8 cellular contexts compared by ENCODE assay signal in the genomic region with DNA sequence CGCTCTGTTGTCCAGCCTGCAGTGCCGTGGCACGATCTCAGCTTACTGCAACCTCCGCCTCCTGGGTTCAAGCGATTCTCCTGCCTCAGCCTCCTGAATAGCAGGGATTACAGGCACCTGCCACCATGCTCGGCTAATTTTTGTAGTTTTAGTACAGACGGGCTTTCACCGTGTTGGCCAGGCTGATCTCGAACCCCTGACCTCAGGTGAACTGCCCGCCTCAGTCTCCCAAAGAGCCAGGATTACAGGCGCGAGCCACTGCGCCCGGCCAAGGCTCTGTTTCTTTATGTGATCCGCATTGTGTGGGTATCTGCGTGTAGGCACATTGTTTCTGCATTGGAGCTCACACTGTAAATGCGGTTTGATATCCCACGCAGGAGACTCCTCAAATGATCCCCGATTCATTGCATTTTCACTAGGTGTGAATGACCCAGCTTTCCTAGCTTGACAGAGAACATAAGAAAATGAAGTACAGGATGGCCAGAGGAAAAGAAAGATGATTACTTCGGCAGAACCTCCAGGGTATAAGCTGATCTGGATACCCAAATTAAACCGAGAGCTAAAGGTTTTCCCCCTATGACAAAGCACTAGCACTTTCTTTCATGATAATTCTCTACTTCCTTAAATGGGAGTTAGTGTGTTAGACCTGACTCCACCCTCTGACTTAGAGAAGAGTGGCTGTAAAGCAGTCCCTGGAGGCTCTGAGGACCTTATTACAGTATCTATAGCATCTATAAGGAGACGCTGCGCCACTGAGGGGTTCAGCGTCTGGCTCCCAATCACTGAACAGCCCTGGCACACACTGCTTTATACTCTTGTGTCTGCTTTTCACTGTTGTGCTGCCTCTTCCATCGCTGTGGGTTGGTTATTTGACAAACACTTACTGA. TPM values are rescaled to one million over a fixed set of nuclear protein-coding genes. Genes with fewer than 3 reads are reported as not detected.
A peak's percentile ranks its signal among the peaks of the same experiment; 100 is the strongest.
DNase-seq lines count a peak whose midpoint lies in the region; ATAC-seq lines count a peak whose summit lies in the region.

No MANE protein-coding gene starts in this region.

- no CpG with 5 or more reads among the region's 25 CpGs for WGBS in neuronal stem cell (ENCODE audit: extremely low coverage in 2 of 2, insufficient read length in 2 of 2, insufficient replicate concordance in 1 of 2), 2 donors

- H3K23ac ChIP-seq in neuronal stem cell (ENCODE audit: low read depth, low read length, poor library complexity), result no peak overlapping the region

- H3K14ac ChIP-seq in neuronal stem cell (ENCODE audit: low read length), result no peak overlapping the region

- no peak overlapping the region for H4K91ac ChIP-seq in neuronal stem cell (ENCODE audit: low read depth, low read length, poor library complexity)

- no peaks in the 10 kb centered on the region for H3K27me3 ChIP-seq in neuronal stem cell (ENCODE audit: control insufficient read depth in 3 of 3, insufficient read depth in 3 of 3, low read depth in 1 of 3, low read length in 3 of 3)

- DNase-seq in activated CD4-positive, CD25-positive, alpha-beta regulatory T cell treated with anti-CD3 and anti-CD28 coated beads, Interleukin-2, amount 50 U/mL, for 72 hours, result no peak
- DNase-seq in NOMO-1 (lab: John Stamatoyannopoulos, UW; ENCODE audit: unreplicated experiment in 2 of 2) (peak; percentile 66 to 93), neuronal stem cell (ENCODE audit: low spot score) (no peak), NCI-H187 (lab: John Stamatoyannopoulos, UW) (no peak), GM19238 (ENCODE audit: insufficient read length, low spot score) (no peak)
- no peak for DNase-seq in central memory CD8-positive, alpha-beta T cell (ENCODE audit: low spot score in 2 of 2)

- peaks cover 17% of the 10 kb centered on the region for H3K36me3 Mint-ChIP-seq in central memory CD8-positive, alpha-beta T cell (ENCODE audit: insufficient read depth)

- H3K4me1 Mint-ChIP-seq in central memory CD8-positive, alpha-beta T cell, result peaks cover 84% of the 10 kb centered on the region

- H3K27ac Mint-ChIP-seq in central memory CD8-positive, alpha-beta T cell (ENCODE audit: low read depth), result peak overlapping the region; percentile 95

- H3K4me1 ChIP-seq in neuronal stem cell (ENCODE audit: control insufficient read depth in 2 of 2, insufficient read depth in 1 of 2, low read depth in 1 of 2, low read length in 2 of 2), result peaks cover 56 to 72% of the 10 kb centered on the region in 2 donors

- H3K4me3 ChIP-seq in neuronal stem cell (ENCODE audit: low read length in 2 of 2), result no peak overlapping the region

- H2BK5ac ChIP-seq in neuronal stem cell (ENCODE audit: low read length), result no peak overlapping the region

- no peaks in the 10 kb centered on the region for H3K9me3 Mint-ChIP-seq in central memory CD8-positive, alpha-beta T cell

- no peak overlapping the region for H3K4me2 ChIP-seq in neuronal stem cell (ENCODE audit: insufficient read depth, low read length, poor library complexity, severe bottlenecking)

- peak overlapping the region; percentile 56 for H3K9ac ChIP-seq in neuronal stem cell (ENCODE audit: low read depth, low read length, poor library complexity)

- H3K4me3 Mint-ChIP-seq in central memory CD8-positive, alpha-beta T cell, result peak overlapping the region; percentile 85

- H3K4ac ChIP-seq in neuronal stem cell (ENCODE audit: low read length), result no peak overlapping the region

- peaks cover 9 to 56% of the 10 kb centered on the region in 2 donors for H3K36me3 ChIP-seq in neuronal stem cell (replicated peaks in 1 of 2; ENCODE audit: control insufficient read depth in 2 of 2, insufficient read depth in 2 of 2, low read length in 2 of 2)

- no peak overlapping the region for H4K8ac ChIP-seq in neuronal stem cell (ENCODE audit: low read depth, low read length)

- ATAC-seq in activated CD4-positive, CD25-positive, alpha-beta regulatory T cell treated with anti-CD3 and anti-CD28 coated beads, Interleukin-2, amount 50 U/mL, for 24 hours, result peak; percentile 74 to 76
- peak; percentile 68 for ATAC-seq in HG02678 (IDR thresholded peaks at IDR 0.05; ENCODE audit: unreplicated experiment)
- ATAC-seq in central memory CD8-positive, alpha-beta T cell (replicated peaks; ENCODE audit: extremely low read depth, poor library complexity, severe bottlenecking), result peak; percentile 57

- H2BK15ac ChIP-seq in neuronal stem cell (ENCODE audit: low read length), result no peak overlapping the region

- H2BK12ac ChIP-seq in neuronal stem cell (ENCODE audit: low read length), result no peak overlapping the region

- H2BK120ac ChIP-seq in neuronal stem cell (ENCODE audit: low read depth, low read length), result no peak overlapping the region

- H2AK5ac ChIP-seq in neuronal stem cell (ENCODE audit: low read depth, low read length), result no peak overlapping the region

- H2AFZ ChIP-seq in neuronal stem cell (ENCODE audit: low read length), result no peak overlapping the region

- H3K9me3 ChIP-seq in neuronal stem cell (replicated peaks in 1 of 2; ENCODE audit: control insufficient read depth in 2 of 2, insufficient read depth in 1 of 2, low read depth in 1 of 2, low read length in 2 of 2), result peaks cover 0 to 4% of the 10 kb centered on the region in 2 donors

- no peak overlapping the region for H3K18ac ChIP-seq in neuronal stem cell (ENCODE audit: low read length)

- H3K27me3 Mint-ChIP-seq in central memory CD8-positive, alpha-beta T cell, result no peaks in the 10 kb centered on the region

- peak overlapping the region; percentile 0 for H3K27ac ChIP-seq in neuronal stem cell (replicated peaks; ENCODE audit: low read length)

- H3K79me1 ChIP-seq in neuronal stem cell (ENCODE audit: low read depth, low read length), result peaks cover 15% of the 10 kb centered on the region

RNA-seq across cellular contexts. Expression of a gene that starts 17.3 kb away (rescaled TPM):
- polyA plus RNA-seq in neuronal stem cell (2013, experiment 1 of 2), result 222 TPM
- 221 TPM for polyA plus RNA-seq in neuronal stem cell (2013, experiment 2 of 2)

RNA-seq across cellular contexts. Expression of a gene that starts 47.7 kb away (rescaled TPM):
- 7.4 TPM for polyA plus RNA-seq in neuronal stem cell (2013, experiment 1 of 2)
- polyA plus RNA-seq in neuronal stem cell (2013, experiment 2 of 2), result 8.0 TPM

Comparison
In these comparisons a context has a peak if more than half of its experiments do, and no peak if none do; other contexts are left out.
1. DNase-seq: peak in NOMO-1 (2 of 2); none in activated CD4-positive, CD25-positive, alpha-beta regulatory T cell treated with anti-CD3 and anti-CD28 coated beads, Interleukin-2, amount 50 U/mL, for 72 hours (single experiment), central memory CD8-positive, alpha-beta T cell (0 of 2), neuronal stem cell (single experiment), NCI-H187 (0 of 2) and GM19238 (single experiment).
2. Peak in every context shown above with its lines, with median percentiles within 50 percentile points of each other: ATAC-seq.